21 cellular contexts compared by ENCODE assay signal in genomic region chr10:6061056-6061455, GRCh38. TPM values are rescaled to one million over a fixed set of nuclear protein-coding genes. Genes with fewer than 3 reads are reported as not detected.
DNase-seq lines count a peak whose midpoint lies in the region; ATAC-seq lines count a peak whose summit lies in the region.
"Had no signal": no experiment of that assay in that cellular context is flagged by ENCODE, and none has a peak within 500 bp of the region (broad histone marks: within the 10 kb centered on the region; RNA-seq: fewer than 3 reads in every experiment).

No MANE protein-coding gene starts in this region.

- H3K4me1 Mint-ChIP-seq in activated T-cell treated with anti-CD3 and anti-CD28 coated beads, Interleukin-2, amount 50 U/mL, for 4 hours (ENCODE audit: low read depth): peaks cover 51% of the 10 kb centered on the region
- peaks cover 64% of the 10 kb centered on the region for H3K4me1 Mint-ChIP-seq in activated CD4-positive, alpha-beta memory T cell treated with anti-CD3 and anti-CD28 coated beads for 36 hours (ENCODE audit: low read depth)
- peaks cover 51 to 68% of the 10 kb centered on the region in 2 donors for H3K4me1 Mint-ChIP-seq in stimulated activated naive B cell treated with anti-CD40 and anti-IgM and Interleukin-4, amounts not matched to agents 10 μg/mL and 1 μg/mL and 100 μg/mL, for 72 hours

- peak overlapping the region; percentile 87 for H3K4me3 Mint-ChIP-seq in activated T-cell treated with anti-CD3 and anti-CD28 coated beads, Interleukin-2, amount 50 U/mL, for 4 hours
- H3K4me3 Mint-ChIP-seq in activated CD4-positive, alpha-beta memory T cell treated with anti-CD3 and anti-CD28 coated beads for 36 hours: peak overlapping the region; percentile 99
- peak overlapping the region; percentile 81 for H3K4me3 Mint-ChIP-seq in stimulated activated naive B cell treated with anti-CD40 and anti-IgM and Interleukin-4, amounts not matched to agents 10 μg/mL and 1 μg/mL and 100 μg/mL, for 72 hours

- no peaks in the 10 kb centered on the region for H3K9me3 ChIP-seq in effector memory CD4-positive, alpha-beta T cell (ENCODE audit: control insufficient read depth, low read length)
- H3K9me3 ChIP-seq: breast epithelium, psoas muscle, SK-N-SH, transverse colon had no signal

- no peaks in the 10 kb centered on the region for H3K36me3 ChIP-seq in effector memory CD4-positive, alpha-beta T cell (ENCODE audit: control insufficient read depth, insufficient read depth, low read length)
- H3K36me3 ChIP-seq: breast epithelium, transverse colon had no signal

- H3K27me3 Mint-ChIP-seq in activated T-cell treated with anti-CD3 and anti-CD28 coated beads, Interleukin-2, amount 50 U/mL, for 4 hours (ENCODE audit: low read depth): no peaks in the 10 kb centered on the region
- H3K27me3 Mint-ChIP-seq in activated CD4-positive, alpha-beta memory T cell treated with anti-CD3 and anti-CD28 coated beads for 36 hours: no peaks in the 10 kb centered on the region
- H3K27me3 Mint-ChIP-seq in stimulated activated naive B cell treated with anti-CD40 and anti-IgM and Interleukin-4, amounts not matched to agents 10 μg/mL and 1 μg/mL and 100 μg/mL, for 72 hours: no peaks in the 10 kb centered on the region

- DNase-seq in activated T-cell treated with anti-CD3 and anti-CD28 coated beads, Interleukin-2, amount 50 U/mL, for 4 hours: no peak
- DNase-seq in activated T-cell treated with anti-CD3 and anti-CD28 coated beads, Interleukin-2, amount 50 U/mL, for 1 hour: no peak
- peak; percentile 46 for DNase-seq in activated CD4-positive, alpha-beta memory T cell treated with anti-CD3 and anti-CD28 coated beads for 36 hours
- DNase-seq in effector memory CD4-positive, alpha-beta T cell: no peak
- DNase-seq in stimulated activated naive B cell treated with anti-CD40 and anti-IgM and Interleukin-4, amounts not matched to agents 10 μg/mL and 1 μg/mL and 100 μg/mL, for 72 hours: no peak
- no peak for DNase-seq in C1 segment of cervical spinal cord (lab: John Stamatoyannopoulos, UW)
- DNase-seq: Calu3, GF-D8, GM23248, left colon, NCI-H2029, NCI-H524, PC-9, psoas muscle, SK-N-SH, transverse colon had no signal

- peaks cover 39% of the 10 kb centered on the region for H3K4me1 ChIP-seq in effector memory CD4-positive, alpha-beta T cell (ENCODE audit: control insufficient read depth, insufficient read depth, low read length, poor library complexity, severe bottlenecking)
- H3K4me1 ChIP-seq: breast epithelium had no signal

- POLR2A ChIA-PET in activated CD4-positive, alpha-beta memory T cell treated with anti-CD3 and anti-CD28 coated beads for 36 hours (lab: Charles Lee): interaction anchor here (0.7 to 4.7 kb wide), 6 partner anchors 9 to 520 kb away, joined by 4 to 78 read pairs (median 38); no protein-coding TSS in a partner anchor

- intact Hi-C loops in activated CD4-positive, alpha-beta memory T cell treated with anti-CD3 and anti-CD28 coated beads for 36 hours (cut with micrococcal nuclease): no loop called here

- no peaks in the 10 kb centered on the region for H3K27me3 ChIP-seq in effector memory CD4-positive, alpha-beta T cell (replicated peaks; ENCODE audit: control insufficient read depth, insufficient read depth, low read length, poor library complexity, severe bottlenecking)
- H3K27me3 ChIP-seq: breast epithelium, transverse colon had no signal

- H3K36me3 Mint-ChIP-seq in activated T-cell treated with anti-CD3 and anti-CD28 coated beads, Interleukin-2, amount 50 U/mL, for 4 hours (ENCODE audit: insufficient read depth): peaks cover 41% of the 10 kb centered on the region
- H3K36me3 Mint-ChIP-seq in activated CD4-positive, alpha-beta memory T cell treated with anti-CD3 and anti-CD28 coated beads for 36 hours: peaks cover 64% of the 10 kb centered on the region
- H3K36me3 Mint-ChIP-seq in stimulated activated naive B cell treated with anti-CD40 and anti-IgM and Interleukin-4, amounts not matched to agents 10 μg/mL and 1 μg/mL and 100 μg/mL, for 72 hours: peaks cover 3 to 16% of the 10 kb centered on the region in 2 donors

- peak overlapping the region; percentile 75 for H3K4me3 ChIP-seq in effector memory CD4-positive, alpha-beta T cell (ENCODE audit: insufficient read depth, low read depth, low read length, poor library complexity, severe bottlenecking)
- H3K4me3 ChIP-seq: GM23248, PC-9 had no signal

- no peaks in the 10 kb centered on the region for H3K9me3 Mint-ChIP-seq in activated T-cell treated with anti-CD3 and anti-CD28 coated beads, Interleukin-2, amount 50 U/mL, for 4 hours
- peaks cover 3% of the 10 kb centered on the region for H3K9me3 Mint-ChIP-seq in activated CD4-positive, alpha-beta memory T cell treated with anti-CD3 and anti-CD28 coated beads for 36 hours
- H3K9me3 Mint-ChIP-seq in stimulated activated naive B cell treated with anti-CD40 and anti-IgM and Interleukin-4, amounts not matched to agents 10 μg/mL and 1 μg/mL and 100 μg/mL, for 72 hours: no peaks in the 10 kb centered on the region

- peak overlapping the region; percentile 99 for H3K27ac Mint-ChIP-seq in activated CD4-positive, alpha-beta memory T cell treated with anti-CD3 and anti-CD28 coated beads for 36 hours
- peak overlapping the region; percentile 88 for H3K27ac Mint-ChIP-seq in stimulated activated naive B cell treated with anti-CD40 and anti-IgM and Interleukin-4, amounts not matched to agents 10 μg/mL and 1 μg/mL and 100 μg/mL, for 72 hours

- ATAC-seq in activated T-cell treated with anti-CD3 and anti-CD28 coated beads, Interleukin-2, amount 50 U/mL, for 4 hours: no peak
- ATAC-seq in stimulated activated naive B cell treated with anti-CD40 and anti-IgM and Interleukin-4, amounts not matched to agents 10 μg/mL and 1 μg/mL and 100 μg/mL, for 72 hours (replicated peaks): no peak
- ATAC-seq in HG02642 (IDR thresholded peaks at IDR 0.05; ENCODE audit: poor library complexity, unreplicated experiment): no peak
- ATAC-seq in GM19035 (IDR thresholded peaks at IDR 0.05; ENCODE audit: unreplicated experiment): no peak
- ATAC-seq: HepG2, left colon, psoas muscle had no signal

- peak overlapping the region; percentile 93 for H3K27ac ChIP-seq in effector memory CD4-positive, alpha-beta T cell (ENCODE audit: insufficient read depth, low read length, poor library complexity, severe bottlenecking)
- H3K27ac ChIP-seq: breast epithelium, GM23248, PC-9, psoas muscle had no signal

- CTCF ChIA-PET in activated CD4-positive, alpha-beta memory T cell treated with anti-CD3 and anti-CD28 coated beads for 36 hours (lab: Charles Lee): interaction anchor here (0.6 to 3.9 kb wide), 4 partner anchors 10 to 47 kb away, joined by 3 to 27 read pairs (median 13); no protein-coding TSS in a partner anchor

RNA-seq across cellular contexts. Expression of gene IL2RA, which starts 1.1 kb away (rescaled TPM):
- 100 to 1,000 TPM; 639 to 698 (median 653) TPM for total RNA-seq in activated T-cell treated with anti-CD3 and anti-CD28 coated beads, Interleukin-2, amount 50 U/mL, for 4 hours
- total RNA-seq in activated CD4-positive, alpha-beta memory T cell treated with anti-CD3 and anti-CD28 coated beads for 36 hours: 100 to 1,000 TPM; 961 to 988 TPM
- total RNA-seq: Calu3, GM23248, HepG2, myocyte, PC-9 had no signal

RNA-seq across cellular contexts. Expression of gene RBM17, which starts 27.8 kb away (rescaled TPM):
- total RNA-seq in activated T-cell treated with anti-CD3 and anti-CD28 coated beads, Interleukin-2, amount 50 U/mL, for 4 hours: 100 to 1,000 TPM; 231 to 261 (median 237) TPM
- 100 to 1,000 TPM; 151 to 155 TPM for total RNA-seq in activated CD4-positive, alpha-beta memory T cell treated with anti-CD3 and anti-CD28 coated beads for 36 hours
